19 cellular contexts compared by ENCODE assay signal in the genomic region with DNA sequence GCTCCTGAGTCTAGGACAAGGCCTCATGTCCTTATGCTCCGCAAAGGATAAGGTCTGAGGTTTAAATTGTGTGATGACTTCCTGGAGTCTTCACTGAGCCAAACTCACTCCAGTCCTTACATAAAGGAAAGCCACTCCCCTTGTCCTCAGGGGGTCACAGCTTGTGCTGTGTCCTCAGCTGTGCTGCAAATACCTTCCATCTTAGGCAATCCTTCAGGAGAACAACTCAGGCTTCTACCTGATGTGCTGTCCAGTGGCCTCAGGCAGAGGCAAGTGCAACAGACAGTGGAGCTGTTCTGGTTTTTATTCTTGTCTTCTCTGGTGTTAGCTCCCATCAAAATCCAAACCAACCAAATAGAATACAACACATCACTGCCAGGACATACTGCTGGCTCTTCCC.
"Had no signal": no experiment of that assay in that cellular context is flagged by ENCODE, and none has a peak within 500 bp of the region (broad histone marks: within the 10 kb centered on the region; RNA-seq: fewer than 3 reads in every experiment).

No MANE protein-coding gene starts in this region.

- H3K4me3 ChIP-seq: adrenal gland, breast epithelium, esophagus muscularis mucosa, left lung, thyroid gland had no signal

- H3K27ac Mint-ChIP-seq: activated B cell treated with CpG ODN at 0.5 μM for 24 hours; activated CD4-positive, alpha-beta memory T cell treated with anti-CD3 and anti-CD28 coated beads for 36 hours; activated naive CD4-positive, alpha-beta T cell treated with anti-CD3 and anti-CD28 coated beads, Interleukin-2, amount 50 U/mL, for 72 hours; activated T-helper 1 cell treated with anti-CD3 and anti-CD28 coated beads, Interleukin-12 subunit alpha, Interleukin-12 subunit beta, Interleukin-2, Interleukin-4 antibody, amounts not matched to agents 30 ng/mL and 10 ng/mL and 1 ng/mL, durations not matched to agents 14 hours and 24 hours and 36 hours; progenitor cell of endocrine pancreas had no signal

- DNase-seq: activated B cell treated with CpG ODN at 0.5 μM for 24 hours; activated CD4-positive, alpha-beta memory T cell treated with anti-CD3 and anti-CD28 coated beads for 36 hours; activated CD4-positive, alpha-beta T cell treated with anti-CD3 and anti-CD28 coated beads for 4 hours; activated gamma-delta T cell treated with Interleukin-2 at 50 U/mL for 16 hours; activated T-cell treated with anti-CD3 and anti-CD28 coated beads for 4 hours; adrenal gland; effector CD8-positive, alpha-beta T cell; left lung; midbrain; stimulated activated naive CD4-positive, alpha-beta T cell; thyroid gland had no signal

- H3K36me3 Mint-ChIP-seq: activated CD4-positive, alpha-beta memory T cell treated with anti-CD3 and anti-CD28 coated beads for 36 hours had no signal

- H3K4me3 Mint-ChIP-seq: activated B cell treated with CpG ODN at 0.5 μM for 24 hours; activated CD4-positive, alpha-beta memory T cell treated with anti-CD3 and anti-CD28 coated beads for 36 hours; activated T-helper 1 cell treated with anti-CD3 and anti-CD28 coated beads, Interleukin-12 subunit alpha, Interleukin-12 subunit beta, Interleukin-2, Interleukin-4 antibody, amounts not matched to agents 30 ng/mL and 10 ng/mL and 1 ng/mL, durations not matched to agents 14 hours and 24 hours and 36 hours had no signal

- H3K9me3 Mint-ChIP-seq: activated B cell treated with CpG ODN at 0.5 μM for 24 hours had no signal

- FAIRE-seq: astrocyte, endothelial cell of umbilical vein, urothelium cell line had no signal

- H3K27me3 ChIP-seq: adrenal gland, breast epithelium, esophagus muscularis mucosa, left lung, thyroid gland had no signal

- H3K27ac ChIP-seq: adrenal gland, breast epithelium, esophagus muscularis mucosa, left lung, thyroid gland had no signal

- H3K4me1 Mint-ChIP-seq: activated B cell treated with CpG ODN at 0.5 μM for 24 hours had no signal

- H3K36me3 ChIP-seq: adrenal gland, breast epithelium, esophagus muscularis mucosa, left lung, thyroid gland had no signal

- H3K9me3 ChIP-seq: adrenal gland, breast epithelium, esophagus muscularis mucosa, left lung, thyroid gland had no signal

- H3K27me3 Mint-ChIP-seq: activated CD4-positive, alpha-beta memory T cell treated with anti-CD3 and anti-CD28 coated beads for 36 hours; progenitor cell of endocrine pancreas had no signal

- H3K4me1 ChIP-seq: adrenal gland, breast epithelium, esophagus muscularis mucosa, left lung, thyroid gland had no signal
